ENCODE assay signal across 1 cellular context in genomic region chr21:27761623-27762022, GRCh38.
TF ChIP-seq lines count a peak whose summit lies in the region.

No MANE protein-coding gene starts in this region.

TF ChIP-seq in IMR-90, 13 proteins besides CTCF, POLR2A, EP300 and RAD21 (continued from another document):
- TF ChIP-seq USF2 (IDR thresholded peaks at IDR 0.05; ENCODE audit: low read depth, low read length) (no peak), BHLHE40 (IDR thresholded peaks at IDR 0.05; ENCODE audit: low read depth, low read length) (no peak), MAFK (IDR thresholded peaks at IDR 0.05; ENCODE audit: low read depth, low read length) (no peak), CHD1 (IDR thresholded peaks at IDR 0.05; ENCODE audit: low read depth, low read length) (no peak), MAZ (IDR thresholded peaks at IDR 0.05; ENCODE audit: borderline replicate concordance, low read depth, low read length) (no peak), RFX5 (IDR thresholded peaks at IDR 0.05; ENCODE audit: low read depth, low read length) (no peak), RCOR1 (IDR thresholded peaks at IDR 0.05; ENCODE audit: insufficient replicate concordance, low read length) (no peak), NFE2L2 (IDR thresholded peaks at IDR 0.05; ENCODE audit: low read depth, low read length) (no peak), FOS (IDR thresholded peaks at IDR 0.05; ENCODE audit: low read depth, low read length) (no peak), SMC3 (IDR thresholded peaks at IDR 0.05; ENCODE audit: low read depth, low read length) (no peak)
